Comparison of ENCODE assay signal across 17 cellular contexts in genomic region chr18:58242435-58242834, GRCh38.
"Had no signal": no experiment of that assay in that cellular context is flagged by ENCODE, and none has a peak within 500 bp of the region (broad histone marks: within the 10 kb centered on the region; RNA-seq: fewer than 3 reads in every experiment).

No MANE protein-coding gene starts in this region.

- H3K4me1 Mint-ChIP-seq: activated naive CD4-positive, alpha-beta T cell treated with anti-CD3 and anti-CD28 coated beads, Interleukin-2, amount 50 U/mL, for 24 hours; central memory CD8-positive, alpha-beta T cell; natural killer cell had no signal

- H3K9me3 Mint-ChIP-seq: activated naive CD4-positive, alpha-beta T cell treated with anti-CD3 and anti-CD28 coated beads, Interleukin-2, amount 50 U/mL, for 24 hours; central memory CD8-positive, alpha-beta T cell; natural killer cell had no signal

- DNase-seq: activated CD4-positive, alpha-beta T cell treated with anti-CD3 and anti-CD28 coated beads for 1 hour; activated CD4-positive, alpha-beta T cell treated with anti-CD3 and anti-CD28 coated beads, Interleukin-2, amount 50 U/mL, for 1 hour; activated CD8-positive, alpha-beta T cell treated with anti-CD3 and anti-CD28 coated beads, Interleukin-2, amount 10 ng/mL, durations not matched to agents 7 days and 5 days; activated gamma-delta T cell treated with Interleukin-2 at 50 U/mL for 16 hours; anterior cingulate cortex; heart right ventricle; left lung; natural killer cell; ovary; spleen; stimulated activated CD4-positive, alpha-beta T cell treated with anti-CD3 and anti-CD28 coated beads, Interleukin-4, amount 100 ng/mL, for 1 hour; stimulated activated naive CD4-positive, alpha-beta T cell treated with Interleukin-2 at 50 U/mL for 16 hours had no signal

- H3K27ac Mint-ChIP-seq: activated CD8-positive, alpha-beta T cell treated with anti-CD3 and anti-CD28 coated beads, Interleukin-2, amount 10 ng/mL, durations not matched to agents 7 days and 5 days; activated naive CD4-positive, alpha-beta T cell treated with anti-CD3 and anti-CD28 coated beads, Interleukin-2, amount 50 U/mL, for 24 hours; natural killer cell had no signal

- H3K27me3 Mint-ChIP-seq: activated naive CD4-positive, alpha-beta T cell treated with anti-CD3 and anti-CD28 coated beads, Interleukin-2, amount 50 U/mL, for 24 hours; central memory CD8-positive, alpha-beta T cell had no signal

- H3K36me3 ChIP-seq: heart right ventricle, left lung, ovary, prostate gland, spleen had no signal

- H3K4me3 Mint-ChIP-seq: activated CD8-positive, alpha-beta T cell treated with anti-CD3 and anti-CD28 coated beads, Interleukin-2, amount 10 ng/mL, durations not matched to agents 7 days and 5 days; activated naive CD4-positive, alpha-beta T cell treated with anti-CD3 and anti-CD28 coated beads, Interleukin-2, amount 50 U/mL, for 24 hours; central memory CD8-positive, alpha-beta T cell; natural killer cell had no signal

- H3K4me3 ChIP-seq: dorsolateral prefrontal cortex, heart right ventricle, left lung, lung, ovary, prostate gland, spleen had no signal

- H3K4me1 ChIP-seq: spleen had no signal

- H3K27ac ChIP-seq: dorsolateral prefrontal cortex, heart right ventricle, left lung, ovary, spleen had no signal

- H3K9me3 ChIP-seq: heart right ventricle, left lung, ovary, prostate gland, spleen had no signal

- H3K27me3 ChIP-seq: dorsolateral prefrontal cortex, heart right ventricle, left lung, ovary, spleen had no signal

- ATAC-seq: activated CD8-positive, alpha-beta T cell treated with anti-CD3 and anti-CD28 coated beads, Interleukin-2, amount 10 ng/mL, durations not matched to agents 7 days and 5 days; natural killer cell had no signal

- H3K36me3 Mint-ChIP-seq: activated naive CD4-positive, alpha-beta T cell treated with anti-CD3 and anti-CD28 coated beads, Interleukin-2, amount 50 U/mL, for 24 hours; natural killer cell had no signal
